8 cellular contexts compared by ENCODE assay signal in the genomic region with DNA sequence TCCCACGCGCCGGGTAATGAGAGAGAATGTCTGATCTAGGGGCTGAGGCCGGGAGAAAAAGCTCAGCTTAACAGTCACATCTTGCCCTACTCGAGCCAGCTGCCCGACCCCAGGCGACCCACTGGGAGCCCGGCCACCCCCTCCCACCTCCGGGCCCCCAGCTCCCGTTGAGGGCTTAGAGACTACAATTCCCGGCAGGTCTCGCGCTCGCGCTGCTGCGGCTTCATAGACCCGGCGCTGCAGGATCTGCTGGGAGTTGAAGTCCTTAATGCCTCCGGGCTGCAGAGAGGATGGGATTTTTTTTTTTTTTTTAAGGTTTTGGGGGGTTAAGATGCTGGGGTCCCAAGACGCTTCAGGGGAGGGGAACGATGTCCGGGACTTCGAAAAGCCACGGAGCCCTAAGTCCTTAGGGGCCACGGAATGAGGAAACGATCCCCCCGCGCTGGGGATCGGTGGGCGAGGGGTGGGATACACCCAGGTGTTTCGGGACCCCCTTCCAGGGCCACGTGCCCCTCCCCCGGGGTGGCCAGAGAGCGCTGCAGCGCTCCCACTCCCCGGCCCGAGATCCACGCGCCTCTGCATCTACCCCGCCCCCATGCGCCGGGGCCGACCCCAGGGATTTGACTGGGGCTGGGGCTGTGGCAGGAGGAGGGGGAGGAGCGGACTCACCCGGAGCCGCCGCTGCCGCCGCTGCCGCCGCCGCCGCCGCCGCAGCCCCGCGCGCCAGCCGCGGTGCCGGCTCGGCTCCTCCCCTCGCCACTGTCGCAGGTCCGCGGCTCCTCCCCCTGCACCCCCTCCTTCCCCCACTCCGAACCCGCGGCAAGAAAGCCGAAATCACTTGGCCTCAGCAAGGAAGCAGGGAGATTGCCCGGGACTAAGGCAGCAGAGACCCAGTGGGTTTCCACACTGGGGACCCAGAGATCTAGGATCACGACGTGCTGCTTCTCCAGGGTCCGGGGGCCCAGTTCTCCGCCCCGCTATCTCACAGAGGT. TPM values are rescaled to one million over a fixed set of nuclear protein-coding genes. Genes with fewer than 3 reads are reported as not detected.
A peak's percentile ranks its signal among the peaks of the same experiment; 100 is the strongest.
DNase-seq lines count a peak whose midpoint lies in the region; ATAC-seq and TF ChIP-seq lines count a peak whose summit lies in the region.

A gene with protein sequence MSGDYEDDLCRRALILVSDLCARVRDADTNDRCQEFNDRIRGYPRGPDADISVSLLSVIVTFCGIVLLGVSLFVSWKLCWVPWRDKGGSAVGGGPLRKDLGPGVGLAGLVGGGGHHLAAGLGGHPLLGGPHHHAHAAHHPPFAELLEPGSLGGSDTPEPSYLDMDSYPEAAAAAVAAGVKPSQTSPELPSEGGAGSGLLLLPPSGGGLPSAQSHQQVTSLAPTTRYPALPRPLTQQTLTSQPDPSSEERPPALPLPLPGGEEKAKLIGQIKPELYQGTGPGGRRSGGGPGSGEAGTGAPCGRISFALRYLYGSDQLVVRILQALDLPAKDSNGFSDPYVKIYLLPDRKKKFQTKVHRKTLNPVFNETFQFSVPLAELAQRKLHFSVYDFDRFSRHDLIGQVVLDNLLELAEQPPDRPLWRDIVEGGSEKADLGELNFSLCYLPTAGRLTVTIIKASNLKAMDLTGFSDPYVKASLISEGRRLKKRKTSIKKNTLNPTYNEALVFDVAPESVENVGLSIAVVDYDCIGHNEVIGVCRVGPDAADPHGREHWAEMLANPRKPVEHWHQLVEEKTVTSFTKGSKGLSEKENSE (minus strand): TSS at position 761 of the 992 bp plus-strand sequence. CDS start 2,470 bp downstream, outside the sequence.

- 50 to 55% methylated on average over 24 to 71 of the region's 76 CpGs for WGBS in endodermal cell (ENCODE audit: insufficient coverage in 1 of 2, insufficient read length in 1 of 2), 2 experiments

- H3K27ac ChIP-seq in HEK293 (ENCODE audit: extremely low read depth, low read depth, low read length) (peak within 1 kb of the TSS; percentile 34; the same call in 1 of the 2 replicates), endodermal cell (ENCODE audit: low read depth, low read length) (no peak within 1 kb of the TSS), temporal lobe (ENCODE audit: low read depth, low read length) (no peak within 1 kb of the TSS)

- H3K4me1 Mint-ChIP-seq in endodermal cell (peaks cover 5% of the 10 kb centered on the region), endothelial cell (ENCODE audit: unreplicated experiment) (no peaks in the 10 kb centered on the region)

- H3K4me3 Mint-ChIP-seq in endodermal cell (peak within 1 kb of the TSS; percentile 67), endothelial cell (ENCODE audit: unreplicated experiment) (no peak within 1 kb of the TSS)

- no peaks in the 10 kb centered on the region for H3K36me3 ChIP-seq in HEK293 (ENCODE audit: control insufficient read depth in 2 of 2, insufficient read depth in 1 of 2, low read length in 2 of 2)
- no peaks in the 10 kb centered on the region for H3K36me3 ChIP-seq in endodermal cell (ENCODE audit: control insufficient read depth, insufficient read depth, low read length)
- no peaks in the 10 kb centered on the region for H3K36me3 ChIP-seq in mucosa of descending colon (ENCODE audit: low read depth)

- intact Hi-C loops in mucosa of descending colon (cut with DNase I, micrococcal nuclease), result no loop called here

- DNase-seq in AG09309 (ENCODE audit: low read depth), result no peak
- peak; percentile 19 for DNase-seq in activated CD4-positive, alpha-beta T cell treated with anti-CD3 and anti-CD28 coated beads for 1 hour
- DNase-seq in endodermal cell, result peak; percentile 88
- peak in 2 of 3 donors; percentile 17 to 33 for DNase-seq in mucosa of descending colon
- DNase-seq in endothelial cell (ENCODE audit: low spot score), result no peak

- H3K27me3 Mint-ChIP-seq in endodermal cell (ENCODE audit: insufficient read depth) (peaks cover 39% of the 10 kb centered on the region), endothelial cell (ENCODE audit: unreplicated experiment) (peaks cover 8% of the 10 kb centered on the region)

- H3K36me3 Mint-ChIP-seq in endodermal cell (ENCODE audit: low read depth) (no peaks in the 10 kb centered on the region), endothelial cell (ENCODE audit: low read depth, unreplicated experiment) (peaks cover 16% of the 10 kb centered on the region)

- H3K27me3 ChIP-seq in endodermal cell (ENCODE audit: control insufficient read depth, insufficient read depth, low read length, poor library complexity, severe bottlenecking), result peaks cover 33% of the 10 kb centered on the region

- TF ChIP-seq CTCF in AG09309 (IDR thresholded peaks at IDR 0.05; ENCODE audit: control insufficient read depth, insufficient read depth, low read depth, low read length, missing control alignments) (no peak), HEK293 (tag by site-specific recombination; IDR thresholded peaks at IDR 0.05) (no peak), endodermal cell (conservative IDR thresholded peaks at IDR 0.05) (no peak), mucosa of descending colon (IDR thresholded peaks at IDR 0.05) (no peak), endothelial cell (IDR thresholded peaks at IDR 0.05; ENCODE audit: unreplicated experiment) (no peak)

- H3K9ac ChIP-seq in endodermal cell (ENCODE audit: extremely low read depth, low read length, poor library complexity, severe bottlenecking), result peak within 1 kb of the TSS; percentile 30

- H3K4me3 ChIP-seq in AG09309 (ENCODE audit: control insufficient read depth, low read depth, low read length), result peak within 1 kb of the TSS; percentile 38
- H3K4me3 ChIP-seq in HEK293 (ENCODE audit: low read depth, low read length), result peak within 1 kb of the TSS; percentile 65
- H3K4me3 ChIP-seq in endodermal cell (ENCODE audit: low read length), result peak within 1 kb of the TSS; percentile 74
- no peak within 1 kb of the TSS for H3K4me3 ChIP-seq in mucosa of descending colon

- ATAC-seq in mucosa of descending colon (peak; percentile 54), GM19467 (IDR thresholded peaks at IDR 0.05; ENCODE audit: unreplicated experiment) (no peak)

- H3K4me1 ChIP-seq in HEK293 (ENCODE audit: control insufficient read depth, insufficient read depth, low read length) (no peaks in the 10 kb centered on the region), endodermal cell (ENCODE audit: control insufficient read depth, insufficient read depth, low read length) (no peaks in the 10 kb centered on the region), mucosa of descending colon (ENCODE audit: low read depth) (no peaks in the 10 kb centered on the region)

- H3K27ac Mint-ChIP-seq in endodermal cell (no peak within 1 kb of the TSS), endothelial cell (ENCODE audit: unreplicated experiment) (no peak within 1 kb of the TSS)

- peaks cover 17% of the 10 kb centered on the region for H3K9me3 Mint-ChIP-seq in endodermal cell
- peaks cover 50% of the 10 kb centered on the region for H3K9me3 Mint-ChIP-seq in endothelial cell (ENCODE audit: unreplicated experiment)

- H3K9me3 ChIP-seq in HEK293 (ENCODE audit: control insufficient read depth, insufficient read depth, low read depth, low read length), result no peaks in the 10 kb centered on the region
- peaks cover 27% of the 10 kb centered on the region for H3K9me3 ChIP-seq in endodermal cell (ENCODE audit: control insufficient read depth, low read length)
- H3K9me3 ChIP-seq in mucosa of descending colon, result peaks cover 5% of the 10 kb centered on the region

- POLR2A ChIA-PET in HEK293 (lab: Yijun Ruan, JAX), result interaction anchor here (0.6 kb wide), 2 partner anchors 86 to 153 kb away, joined by 4 to 11 read pairs; no protein-coding TSS in a partner anchor

- CTCF ChIA-PET in HEK293 (lab: Yijun Ruan, JAX), result interaction anchor here (0.6 kb wide), 1 partner anchor 39 kb away, joined by 3 read pairs; no protein-coding TSS in a partner anchor

TF ChIP-seq in HEK293, 187 proteins besides CTCF, POLR2A, EP300 and RAD21 (continues in another document):
- TF ChIP-seq ZNF16 (tag by site-specific recombination; IDR thresholded peaks at IDR 0.05; ENCODE audit: low read depth) (no peak), KLF1 (tag by site-specific recombination; IDR thresholded peaks at IDR 0.05) (no peak), ZEB2 (tag by site-specific recombination; IDR thresholded peaks at IDR 0.05) (0 out of 2 replicates have a peak, but pooled peaks have one; percentile 42), ZNF404 (tag by site-specific recombination; IDR thresholded peaks at IDR 0.05) (no peak), SP2 (tag by site-specific recombination; IDR thresholded peaks at IDR 0.05) (no peak; the same call in 1 of the 2 replicates)
- TF ChIP-seq, protein P1, sequence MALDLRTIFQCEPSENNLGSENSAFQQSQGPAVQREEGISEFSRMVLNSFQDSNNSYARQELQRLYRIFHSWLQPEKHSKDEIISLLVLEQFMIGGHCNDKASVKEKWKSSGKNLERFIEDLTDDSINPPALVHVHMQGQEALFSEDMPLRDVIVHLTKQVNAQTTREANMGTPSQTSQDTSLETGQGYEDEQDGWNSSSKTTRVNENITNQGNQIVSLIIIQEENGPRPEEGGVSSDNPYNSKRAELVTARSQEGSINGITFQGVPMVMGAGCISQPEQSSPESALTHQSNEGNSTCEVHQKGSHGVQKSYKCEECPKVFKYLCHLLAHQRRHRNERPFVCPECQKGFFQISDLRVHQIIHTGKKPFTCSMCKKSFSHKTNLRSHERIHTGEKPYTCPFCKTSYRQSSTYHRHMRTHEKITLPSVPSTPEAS (tag by site-specific recombination; IDR thresholded peaks at IDR 0.05), result 0 out of 2 replicates have a peak, but pooled peaks have one; percentile 16

RNA-seq across cellular contexts. Expression of the gene that starts here (rescaled TPM):
- total RNA-seq in endodermal cell, result 1 to 10 TPM; 1.7 to 1.9 TPM
- polyA plus RNA-seq in endodermal cell (2013, experiment 1 of 2), result 2.7 TPM
- polyA plus RNA-seq in endodermal cell (2013, experiment 2 of 2), result 1.7 TPM
- total RNA-seq in mucosa of descending colon, result 1 to 10 TPM in 1 of 3 donors, under 1 TPM in 1, not detected in 1; 0.14 to 1.2 TPM
- total RNA-seq in temporal lobe, result 22.9 TPM
- total RNA-seq in endothelial cell (ENCODE audit: unreplicated experiment), result 0.15 TPM

Comparison
In these comparisons a context has a peak if more than half of its experiments do, and no peak if none do; other contexts are left out.
1. DNase-seq: peak in activated CD4-positive, alpha-beta T cell treated with anti-CD3 and anti-CD28 coated beads for 1 hour (single experiment), endodermal cell (single experiment) and mucosa of descending colon (2 of 3); none in AG09309 (single experiment) and endothelial cell (single experiment).